9 cellular contexts compared by ENCODE assay signal in the genomic region with DNA sequence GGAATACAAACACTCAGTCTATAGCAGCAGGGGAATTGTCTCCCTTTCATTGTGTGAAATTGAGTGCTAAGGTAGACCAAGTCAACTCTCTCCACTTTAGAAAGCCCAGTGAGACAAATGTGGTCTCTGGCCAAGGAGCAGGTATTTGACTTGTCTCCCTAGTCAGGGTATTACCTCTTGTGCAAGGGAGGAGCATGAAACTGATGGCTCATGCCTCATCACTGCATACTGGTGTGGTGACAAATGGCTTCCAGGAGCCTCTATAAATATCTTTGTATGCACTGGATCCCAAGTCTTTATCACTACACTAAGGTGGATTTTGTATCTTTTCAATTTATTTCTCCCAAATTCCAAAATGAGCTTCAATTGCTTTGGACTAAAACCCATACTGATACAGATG.
"Had no signal": no experiment of that assay in that cellular context is flagged by ENCODE, and none has a peak within 500 bp of the region (broad histone marks: within the 10 kb centered on the region; RNA-seq: fewer than 3 reads in every experiment).

No MANE protein-coding gene starts in this region.

- H3K4me1 ChIP-seq: HAP-1 had no signal

- FAIRE-seq: HTR-8/SVneo, K562 had no signal

- H3K27ac Mint-ChIP-seq: HFFc6 had no signal

- H2AFZ ChIP-seq: GM23248 had no signal

- H3K4me3 ChIP-seq: GM23248, HAP-1, K562 had no signal

- H3K27ac ChIP-seq: GM23248 had no signal

- H3K4me3 Mint-ChIP-seq: HFFc6 had no signal

- H3K9me3 ChIP-seq: HAP-1 had no signal

- DNase-seq: GM23248, GOT3, H7, HFFc6, IMR-90, KG1 had no signal

- H3K9ac ChIP-seq: GM23248 had no signal

- H3K36me3 ChIP-seq: HAP-1 had no signal
